27 cellular contexts compared by ENCODE assay signal in genomic region chr7:149778696-149779501, GRCh38. TPM values are rescaled to one million over a fixed set of nuclear protein-coding genes. Genes with fewer than 3 reads are reported as not detected.
DNase-seq lines count a peak whose midpoint lies in the region; ATAC-seq, FAIRE-seq and TF ChIP-seq lines count a peak whose summit lies in the region.
"Had no signal": no experiment of that assay in that cellular context is flagged by ENCODE, and none has a peak within 500 bp of the region (broad histone marks: within the 10 kb centered on the region; RNA-seq: fewer than 3 reads in every experiment).

No MANE protein-coding gene starts in this region.

- TF ChIP-seq POLR2A in IMR-90 (IDR thresholded peaks at IDR 0.05; ENCODE audit: low read depth, low read length) (no peak), thyroid gland (IDR thresholded peaks at IDR 0.05) (no peak)

- CTCF ChIA-PET in SK-N-SH (lab: Yijun Ruan, JAX) (interaction anchor here (0.7 to 12.5 kb wide), 6 partner anchors 10 to 517 kb away, joined by 3 to 132 read pairs (median 4); partner anchors contain the start of gene ZNF783), IMR-90 (lab: Yijun Ruan, JAX) (no interaction called here)

- no peaks in the 10 kb centered on the region for H3K9me1 ChIP-seq in IMR-90 (ENCODE audit: insufficient read depth, low read length)

- H3K27me3 ChIP-seq in SK-N-SH (ENCODE audit: insufficient read depth) (no peaks in the 10 kb centered on the region), IMR-90 (ENCODE audit: control insufficient read depth, insufficient read depth, low read length) (peaks cover 32% of the 10 kb centered on the region), neuronal stem cell (ENCODE audit: control insufficient read depth in 3 of 3, insufficient read depth in 3 of 3, low read depth in 1 of 3, low read length in 3 of 3) (peaks cover 0 to 13% (median 0%) of the 10 kb centered on the region in 3 experiments), thyroid gland (no peaks in the 10 kb centered on the region)
- H3K27me3 ChIP-seq: BE2C had no signal

- H4K5ac ChIP-seq in IMR-90 (ENCODE audit: low read depth, low read length) = no peak overlapping the region

- WGBS in SK-N-SH (ENCODE audit: low lambda C conversion rate) = 69% methylated on average over 4 of the region's 11 CpGs
- WGBS in IMR-90 (ENCODE audit: extremely low coverage in 2 of 2, insufficient read length in 1 of 2), 2 experiments = no CpG with 5 or more reads among the region's 11 CpGs
- no CpG with 5 or more reads among the region's 11 CpGs for WGBS in neuronal stem cell (ENCODE audit: extremely low coverage in 2 of 2, insufficient read length in 2 of 2, insufficient replicate concordance in 1 of 2), 2 donors
- 88 to 90% methylated on average over 8 to 10 of the region's 11 CpGs for WGBS in thyroid gland, 2 donors

- no peak overlapping the region for H2AK9ac ChIP-seq in IMR-90 (replicated peaks; ENCODE audit: low read depth, low read length, poor library complexity)

- H3K79me1 ChIP-seq in IMR-90 (ENCODE audit: low read depth in 1 of 2, low read length in 2 of 2) (no peaks in the 10 kb centered on the region), neuronal stem cell (ENCODE audit: low read depth, low read length) (no peaks in the 10 kb centered on the region)

- H2BK120ac ChIP-seq in IMR-90 (ENCODE audit: low read depth, low read length) (no peak overlapping the region), neuronal stem cell (ENCODE audit: low read depth, low read length) (peak overlapping the region; percentile 64)

- H3K27ac ChIP-seq in SK-N-SH (ENCODE audit: low read depth in 2 of 2, low read length in 1 of 2) (no peak overlapping the region), IMR-90 (ENCODE audit: insufficient read depth, low read length) (no peak overlapping the region), kidney (ENCODE audit: low read depth in 2 of 2, low read length in 2 of 2) (no peak overlapping the region), neuronal stem cell (replicated peaks; ENCODE audit: low read length) (no peak overlapping the region), thyroid gland (no peak overlapping the region)
- H3K27ac ChIP-seq: 22Rv1, HL-60 had no signal

- H3K18ac ChIP-seq in IMR-90 (ENCODE audit: low read depth, low read length) = no peak overlapping the region
- peak overlapping the region; percentile 65 for H3K18ac ChIP-seq in neuronal stem cell (ENCODE audit: low read length)

- no peak overlapping the region for H3K4ac ChIP-seq in IMR-90 (ENCODE audit: low read depth, low read length)
- H3K4ac ChIP-seq in neuronal stem cell (ENCODE audit: low read length) = no peak overlapping the region

- H3K36me3 ChIP-seq in SK-N-SH (replicated peaks in 1 of 2; ENCODE audit: control insufficient read depth in 1 of 2, insufficient read depth in 2 of 2, low read length in 1 of 2) = no peaks in the 10 kb centered on the region
- H3K36me3 ChIP-seq in IMR-90 (ENCODE audit: control insufficient read depth, insufficient read depth, low read length) = no peaks in the 10 kb centered on the region
- H3K36me3 ChIP-seq in kidney (ENCODE audit: control insufficient read depth in 1 of 2, insufficient read depth in 2 of 2, low read length in 2 of 2) = no peaks in the 10 kb centered on the region
- no peaks in the 10 kb centered on the region for H3K36me3 ChIP-seq in neuronal stem cell (replicated peaks in 1 of 2; ENCODE audit: control insufficient read depth in 2 of 2, insufficient read depth in 2 of 2, low read length in 2 of 2)
- no peaks in the 10 kb centered on the region for H3K36me3 ChIP-seq in thyroid gland
- H3K36me3 ChIP-seq: BE2C had no signal

- no peak overlapping the region for H3K23ac ChIP-seq in IMR-90 (ENCODE audit: low read depth, low read length)
- H3K23ac ChIP-seq in neuronal stem cell (ENCODE audit: low read depth, low read length, poor library complexity) = no peak overlapping the region

- no peak overlapping the region for H2BK12ac ChIP-seq in neuronal stem cell (ENCODE audit: low read length)

- H4K20me1 ChIP-seq in SK-N-SH (ENCODE audit: insufficient read depth) (no peaks in the 10 kb centered on the region), IMR-90 (ENCODE audit: insufficient read depth, low read length) (peaks cover 4% of the 10 kb centered on the region)

- no peak overlapping the region for H3K9ac ChIP-seq in SK-N-SH
- no peak overlapping the region for H3K9ac ChIP-seq in IMR-90 (ENCODE audit: low read depth, low read length)
- no peak overlapping the region for H3K9ac ChIP-seq in kidney (ENCODE audit: low read length in 2 of 2)
- peak overlapping the region; percentile 55 for H3K9ac ChIP-seq in neuronal stem cell (ENCODE audit: low read depth, low read length, poor library complexity)

- no peak for TF ChIP-seq CTCF in SK-N-SH (IDR thresholded peaks at IDR 0.05)
- TF ChIP-seq CTCF in IMR-90 (conservative IDR thresholded peaks at IDR 0.05; ENCODE audit: low read depth, low read length) = no peak
- no peak for TF ChIP-seq CTCF in kidney (IDR thresholded peaks at IDR 0.05; ENCODE audit: borderline replicate concordance, extremely low read depth, insufficient read depth)
- no peak for TF ChIP-seq CTCF in thyroid gland (IDR thresholded peaks at IDR 0.05)

- H3K4me1 ChIP-seq in SK-N-SH (ENCODE audit: control insufficient read depth in 1 of 2, insufficient read depth in 2 of 2, low read depth in 1 of 2, low read length in 1 of 2) (peaks cover 0 to 51% of the 10 kb centered on the region in 2 experiments; a peak in 1 of 4 replicates), IMR-90 (ENCODE audit: control insufficient read depth, insufficient read depth, low read length) (no peaks in the 10 kb centered on the region; the same call in 1 of the 2 replicates), kidney (ENCODE audit: control insufficient read depth in 1 of 2, insufficient read depth in 1 of 2, low read depth in 1 of 2, low read length in 2 of 2) (peaks cover 5 to 13% of the 10 kb centered on the region in 2 donors), neuronal stem cell (ENCODE audit: control insufficient read depth in 2 of 2, insufficient read depth in 1 of 2, low read depth in 1 of 2, low read length in 2 of 2) (peaks cover 8 to 52% of the 10 kb centered on the region in 2 donors), thyroid gland (peaks cover 9 to 22% of the 10 kb centered on the region in 2 donors)

- H3K79me2 ChIP-seq in SK-N-SH (ENCODE audit: insufficient read depth) = no peaks in the 10 kb centered on the region

- H3K56ac ChIP-seq in IMR-90 (ENCODE audit: extremely low read depth, insufficient read depth, low read length) = no peak overlapping the region

- dilution Hi-C loops in IMR-90 (cut with HindIII; ENCODE audit: low sequenced_read_pairs, unreplicated experiment) = no loop called here

- no peak overlapping the region for H4K91ac ChIP-seq in IMR-90 (ENCODE audit: insufficient read depth, low read depth, low read length)
- H4K91ac ChIP-seq in neuronal stem cell (ENCODE audit: low read depth, low read length, poor library complexity) = no peak overlapping the region

- peaks cover 14% of the 10 kb centered on the region for H3F3A ChIP-seq in SK-N-SH (replicated peaks; ENCODE audit: insufficient read depth)

- TF ChIP-seq RAD21 in SK-N-SH (IDR thresholded peaks at IDR 0.05; ENCODE audit: low read length) (no peak), IMR-90 (IDR thresholded peaks at IDR 0.05; ENCODE audit: low read length) (no peak)

- H2BK20ac ChIP-seq in IMR-90 (ENCODE audit: low read depth, low read length) = no peak overlapping the region

- peak; percentile 37 for DNase-seq in SK-N-SH
- DNase-seq in IMR-90 = no peak
- peak; percentile 59 for DNase-seq in kidney
- no peak for DNase-seq in neuronal stem cell (ENCODE audit: low spot score)
- DNase-seq in thyroid gland = no peak
- DNase-seq in central memory CD4-positive, alpha-beta T cell = no peak
- DNase-seq: BE2C, Calu3, DMS79 treated with DMSO at 0.1 percent for 48 hours, GF-D8, H9, Karpas-422, NCI-H1092, NCI-H1436, NCI-H187, NCI-H2081 treated with DMSO at 0.1 percent for 48 hours, NCI-H2171, NCI-H226, NCI-H510A, NCI-H69, RPMI8226, SHP77 treated with DMSO at 0.1 percent for 48 hours had no signal

- BruUV-seq in IMR-90 (replicated peaks; lab: Mats Ljungman, UMichigan) = no TSS peak

- H3K9me2 ChIP-seq in SK-N-SH = no peaks in the 10 kb centered on the region

- no peak overlapping the region for H2BK15ac ChIP-seq in IMR-90 (ENCODE audit: low read depth, low read length)
- H2BK15ac ChIP-seq in neuronal stem cell (ENCODE audit: low read length) = peak overlapping the region; percentile 43

- H2AK5ac ChIP-seq in IMR-90 (ENCODE audit: low read depth, low read length) = no peak overlapping the region
- H2AK5ac ChIP-seq in neuronal stem cell (ENCODE audit: low read depth, low read length) = peak overlapping the region; percentile 85

- in situ Hi-C loops in IMR-90 (cut with MboI; ENCODE audit: low sequenced_read_pairs) = no loop called here

- ATAC-seq in SK-N-SH treated with all-trans-retinoic acid at 6 μM for 48 hours (no peak), IMR-90 (ENCODE audit: low read depth) (no peak), HG03280 (IDR thresholded peaks at IDR 0.05; ENCODE audit: unreplicated experiment) (no peak)

- POLR2A ChIA-PET in SK-N-SH (lab: Yijun Ruan, JAX) (interaction anchor here (0.7 to 0.8 kb wide), 2 partner anchors 9 to 190 kb away, joined by 3 to 4 read pairs; no protein-coding TSS in a partner anchor), IMR-90 (lab: Charles Lee; ENCODE audit: unreplicated experiment) (no interaction called here)

- intact Hi-C loops in IMR-90 (cut with micrococcal nuclease) (no loop called here), kidney (cut with DNase I) (no loop called here), thyroid gland (cut with DNase I) (no loop called here)

- no peak for TF ChIP-seq EP300 in SK-N-SH (IDR thresholded peaks at IDR 0.05; ENCODE audit: borderline replicate concordance in 1 of 2, low read depth in 1 of 2, low read length in 1 of 2)

- H2BK5ac ChIP-seq in IMR-90 (ENCODE audit: low read depth, low read length, poor library complexity, severe bottlenecking) (no peak overlapping the region), neuronal stem cell (ENCODE audit: low read length) (no peak overlapping the region)

- no peak overlapping the region for H3K4me2 ChIP-seq in SK-N-SH
- no peak overlapping the region for H3K4me2 ChIP-seq in IMR-90 (ENCODE audit: low read depth, low read length)
- H3K4me2 ChIP-seq in neuronal stem cell (ENCODE audit: insufficient read depth, low read length, poor library complexity, severe bottlenecking) = no peak overlapping the region

- no peaks in the 10 kb centered on the region for H3K9me3 ChIP-seq in SK-N-SH
- no peaks in the 10 kb centered on the region for H3K9me3 ChIP-seq in IMR-90 (ENCODE audit: control insufficient read depth, insufficient read depth, low read length)
- no peaks in the 10 kb centered on the region for H3K9me3 ChIP-seq in kidney (ENCODE audit: control insufficient read depth in 1 of 2, low read length in 2 of 2)
- H3K9me3 ChIP-seq in neuronal stem cell (replicated peaks in 1 of 2; ENCODE audit: control insufficient read depth in 2 of 2, insufficient read depth in 1 of 2, low read depth in 1 of 2, low read length in 2 of 2) = no peaks in the 10 kb centered on the region
- H3K9me3 ChIP-seq in thyroid gland = no peaks in the 10 kb centered on the region
- H3K9me3 ChIP-seq: BE2C had no signal

- H3K4me3 ChIP-seq in SK-N-SH (ENCODE audit: low read depth in 2 of 2, low read length in 1 of 2) (no peak overlapping the region), IMR-90 (ENCODE audit: insufficient read depth, low read depth, low read length) (no peak overlapping the region), kidney (ENCODE audit: low read length in 2 of 2) (no peak overlapping the region), neuronal stem cell (ENCODE audit: low read length in 2 of 2) (no peak overlapping the region), thyroid gland (replicated peaks in 1 of 3) (no peak overlapping the region)

- H2AFZ ChIP-seq in SK-N-SH (ENCODE audit: low read depth) (no peak overlapping the region), IMR-90 (replicated peaks; ENCODE audit: low read length, poor library complexity) (peak overlapping the region; percentile 32), neuronal stem cell (ENCODE audit: low read length) (peak overlapping the region; percentile 41)

- H4K8ac ChIP-seq in IMR-90 (ENCODE audit: low read depth in 2 of 2, low read length in 2 of 2) = no peak overlapping the region
- H4K8ac ChIP-seq in neuronal stem cell (ENCODE audit: low read depth, low read length) = no peak overlapping the region

- FAIRE-seq in kidney (lab: Jason Lieb, UNC) = no peak
- FAIRE-seq: GM12891 had no signal

- H3K14ac ChIP-seq in IMR-90 (replicated peaks; ENCODE audit: low read depth, low read length) = no peak overlapping the region
- no peak overlapping the region for H3K14ac ChIP-seq in neuronal stem cell (ENCODE audit: low read length)

RNA-seq across cellular contexts. Expression of gene ZNF467, which starts 5.5 kb away (rescaled TPM):
- polyA plus RNA-seq in SK-N-SH (2012; rRNA removed) (2.6 and 4.1 TPM in 2 replicates), IMR-90 (2012; rRNA removed) (0.67 and 0.77 TPM in 2 replicates), kidney (ENCODE audit: insufficient read depth, low read depth, low replicate concordance) (15.0 TPM)
- polyA plus RNA-seq in SK-N-SH (2012; cell fraction: cytosol; rRNA removed) = 2.1 and 3.1 TPM in 2 replicates
- 10.0 and 12.6 TPM in 2 replicates for polyA plus RNA-seq in SK-N-SH (2012; cell fraction: nucleus; rRNA removed)
- total RNA-seq in IMR-90 (2012; rRNA removed) (under 0.01 TPM in 1 of 2 replicates, not detected in the other), kidney (24.5 TPM), thyroid gland (10 to 100 TPM; 11.8 to 18.8 (median 15.5) TPM)
- 0.43 and 0.89 TPM in 2 replicates for polyA plus RNA-seq in IMR-90 (2012; cell fraction: cytosol; rRNA removed)
- polyA plus RNA-seq in IMR-90 (2012; cell fraction: nucleus; rRNA removed; ENCODE audit: low replicate concordance) = 3.8 and 5.6 TPM in 2 replicates
- 6.2 TPM for polyA plus RNA-seq in neuronal stem cell (2013, experiment 1 of 2)
- polyA plus RNA-seq in neuronal stem cell (2013, experiment 2 of 2) = 6.1 TPM

RNA-seq across cellular contexts. Expression of gene ZNF862, which starts 59.3 kb away (rescaled TPM):
- 17.3 and 24.3 TPM in 2 replicates for polyA plus RNA-seq in SK-N-SH (2012; rRNA removed)
- 5.9 and 9.1 TPM in 2 replicates for polyA plus RNA-seq in SK-N-SH (2012; cell fraction: cytosol; rRNA removed)
- polyA plus RNA-seq in SK-N-SH (2012; cell fraction: nucleus; rRNA removed) = 95.3 and 96.2 TPM in 2 replicates
- total RNA-seq in IMR-90 (2012; rRNA removed) = 3.3 and 5.9 TPM in 2 replicates
- 10.8 and 10.9 TPM in 2 replicates for polyA plus RNA-seq in IMR-90 (2012; rRNA removed)
- 4.5 and 5.8 TPM in 2 replicates for polyA plus RNA-seq in IMR-90 (2012; cell fraction: cytosol; rRNA removed)
- 56.1 and 60.8 TPM in 2 replicates for polyA plus RNA-seq in IMR-90 (2012; cell fraction: nucleus; rRNA removed; ENCODE audit: low replicate concordance)
- total RNA-seq in kidney = 29.1 TPM
- 5.7 TPM for polyA plus RNA-seq in kidney (ENCODE audit: insufficient read depth, low read depth, low replicate concordance)
- polyA plus RNA-seq in neuronal stem cell (2013, experiment 1 of 2) = 7.1 TPM
- polyA plus RNA-seq in neuronal stem cell (2013, experiment 2 of 2) = 6.8 TPM
- 10 to 100 TPM; 23.6 to 53.7 (median 39.3) TPM for total RNA-seq in thyroid gland

Comparison
In these comparisons a context has a peak if more than half of its experiments do, and no peak if none do; other contexts are left out.
1. DNase-seq: peak in SK-N-SH (single experiment) and kidney (single experiment); none in IMR-90 (single experiment), neuronal stem cell (single experiment), thyroid gland (0 of 2) and central memory CD4-positive, alpha-beta T cell (single experiment).
2. RNA of gene ZNF467, which starts 5.5 kb away (total RNA-seq): 24.5 TPM in kidney (single experiment) and 11.8 to 18.8 TPM in thyroid gland; under 0.01 TPM in IMR-90; every median in the first group is over 10 times any median in the second.